In the genomic region with DNA sequence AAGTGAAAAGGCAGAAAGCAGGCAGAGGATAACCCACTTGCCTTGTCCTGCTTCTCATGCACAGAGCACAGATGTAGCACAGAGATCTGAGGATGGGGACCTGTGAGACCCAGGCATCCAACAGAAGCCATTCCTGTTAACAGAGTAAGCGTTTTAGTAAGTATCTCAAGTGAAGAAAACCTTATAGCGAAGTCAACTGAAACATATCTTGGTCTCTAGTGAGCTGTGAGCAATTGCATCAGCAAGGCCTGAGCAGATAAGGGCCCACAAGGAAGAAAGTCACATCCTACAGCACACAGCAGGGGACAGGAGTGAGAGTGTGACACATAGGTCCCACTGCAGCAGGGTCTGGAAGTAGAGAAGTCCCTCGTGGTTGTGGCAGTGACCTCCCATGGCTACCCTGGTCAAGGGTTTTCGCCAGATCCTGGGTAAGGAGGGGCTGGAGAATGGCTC, we compare ENCODE assay signal across 20 cellular contexts.
A peak's percentile ranks its signal among the peaks of the same experiment; 100 is the strongest.
DNase-seq lines count a peak whose midpoint lies in the region; ATAC-seq, FAIRE-seq and TF ChIP-seq lines count a peak whose summit lies in the region.
"Had no signal": no experiment of that assay in that cellular context is flagged by ENCODE, and none has a peak within 500 bp of the region (broad histone marks: within the 10 kb centered on the region; RNA-seq: fewer than 3 reads in every experiment).

No MANE protein-coding gene starts in this region.

- WGBS in K562 (ENCODE audit: insufficient coverage, low coverage, missing lambda C conversion rate), result 7% methylated on average over 4 of the region's 4 CpGs

- H3K9me1 ChIP-seq in K562 (ENCODE audit: control insufficient read depth, insufficient read depth, low read length), result no peaks in the 10 kb centered on the region

- TF ChIP-seq RAD21 in K562 (CRISPR knock-in tag; conservative IDR thresholded peaks at IDR 0.05 in 1 of 2, IDR thresholded peaks at IDR 0.05 in 1 of 2), result peak; percentile 34 to 54

- H3K27me3 ChIP-seq in K562 (ENCODE audit: control insufficient read depth in 2 of 2, insufficient read depth in 2 of 2, low read length in 2 of 2) (no peaks in the 10 kb centered on the region), A673 (replicated peaks; ENCODE audit: insufficient read depth, low read depth, low read length, poor library complexity) (no peaks in the 10 kb centered on the region)

- H3K27ac ChIP-seq in HEK293 (ENCODE audit: extremely low read depth, low read depth, low read length), result no peak overlapping the region
- H3K27ac ChIP-seq in K562 (ENCODE audit: extremely low read depth, low read depth, low read length), result peak overlapping the region; percentile 83
- H3K27ac ChIP-seq in A673 (ENCODE audit: low read depth, low read length, poor library complexity, severe bottlenecking), result no peak overlapping the region

- CTCF ChIA-PET in HEK293 (lab: Yijun Ruan, JAX) (interaction anchor here (0.6 to 1.1 kb wide), 3 partner anchors 8 to 35 kb away, joined by 3 read pairs; no protein-coding TSS in a partner anchor), K562 (lab: Yijun Ruan, JAX; ENCODE audit: low intra/inter-chr PET ratio) (no interaction called here), A673 (lab: Charles Lee) (no interaction called here)

- H2AFZ ChIP-seq in K562 (ENCODE audit: low read depth, low read length), result peak overlapping the region; percentile 68

- no peak for TF ChIP-seq POLR2A in K562 (conservative IDR thresholded peaks at IDR 0.05)

- DNase-seq in OCI-M1 (lab: John Stamatoyannopoulos, UW) (peak; percentile 94), K562 (ENCODE audit: extremely low read depth in 1 of 4, low spot score in 3 of 4) (peak; percentile 33 to 86 (median 54)), retina (peak; percentile 30), SW480 (ENCODE audit: low spot score) (no peak), A673 (ENCODE audit: low spot score) (no peak)
- DNase-seq: ACHN; CD4-positive, CD25-positive, alpha-beta regulatory T cell; DND-41; GDM1; Kasumi-1; NCI-H1092; NCI-H226; NCI-H526 treated with DMSO at 0.1 percent for 48 hours; NK-92 treated with Interleukin-12 subunit alpha and Interleukin-12 subunit beta, amount 100 ng/mL, for 24 hours; PC-3 had no signal

- ATAC-seq in K562 (peak; percentile 92), HG02678 (IDR thresholded peaks at IDR 0.05; ENCODE audit: unreplicated experiment) (no peak)
- ATAC-seq: PC-3 had no signal

- peak overlapping the region in 1 of 2 experiments; percentile 62; a peak in 2 of 4 replicates for H3K9ac ChIP-seq in K562 (ENCODE audit: insufficient read depth in 1 of 2, low read depth in 2 of 2, low read length in 2 of 2)

- H3K9me3 ChIP-seq in HEK293 (ENCODE audit: control insufficient read depth, insufficient read depth, low read depth, low read length) (no peaks in the 10 kb centered on the region), K562 (replicated peaks; ENCODE audit: control insufficient read depth, insufficient read depth, low read depth, low read length) (no peaks in the 10 kb centered on the region), A673 (ENCODE audit: low read depth, low read length, poor library complexity, severe bottlenecking) (no peaks in the 10 kb centered on the region)

- peak; percentile 79 for TF ChIP-seq EP300 in K562 (IDR thresholded peaks at IDR 0.05; ENCODE audit: low read length)

- H4K20me1 ChIP-seq in K562 (replicated peaks; ENCODE audit: control insufficient read depth, insufficient read depth, low read length), result no peaks in the 10 kb centered on the region

- H3K4me3 ChIP-seq in HEK293 (ENCODE audit: low read depth, low read length) (no peak overlapping the region), K562 (no peak overlapping the region), A673 (ENCODE audit: low read depth, low read length, poor library complexity, severe bottlenecking) (no peak overlapping the region)

- peak; percentile 97 for FAIRE-seq in K562 (lab: Jason Lieb, UNC)
- FAIRE-seq: D721Med, GM12892, H1 had no signal

- H3K4me1 ChIP-seq in HEK293 (ENCODE audit: control insufficient read depth, insufficient read depth, low read length), result no peaks in the 10 kb centered on the region
- H3K4me1 ChIP-seq in K562 (replicated peaks in 1 of 2; ENCODE audit: control insufficient read depth in 2 of 2, insufficient read depth in 2 of 2, low read length in 2 of 2), result peaks cover 21 to 57% of the 10 kb centered on the region in 2 experiments
- H3K4me1 ChIP-seq in A673 (ENCODE audit: insufficient read depth, low read length, poor library complexity, severe bottlenecking), result no peaks in the 10 kb centered on the region

- intact Hi-C loops in K562 (cut with micrococcal nuclease) (loop anchor here (1.0 to 5.0 kb wide), 3 partner anchors 18 to 46 kb away; no protein-coding TSS in a partner anchor), A673 (cut with micrococcal nuclease; ENCODE audit: unreplicated experiment) (no loop called here)

- no peaks in the 10 kb centered on the region for H3K36me3 ChIP-seq in HEK293 (ENCODE audit: control insufficient read depth in 2 of 2, insufficient read depth in 1 of 2, low read length in 2 of 2)
- H3K36me3 ChIP-seq in K562 (ENCODE audit: control insufficient read depth, insufficient read depth, low read length), result no peaks in the 10 kb centered on the region
- H3K36me3 ChIP-seq in A673 (ENCODE audit: insufficient read depth, low read length, poor library complexity, severe bottlenecking), result no peaks in the 10 kb centered on the region

- H3K79me2 ChIP-seq in K562 (ENCODE audit: control insufficient read depth, insufficient read depth, low read length), result no peaks in the 10 kb centered on the region

- in situ Hi-C loops in K562 (cut with MboI), result loop anchor here (10.0 kb wide), 1 partner anchor 324 kb away; no protein-coding TSS in a partner anchor

- H3K4me2 ChIP-seq in K562 (ENCODE audit: insufficient read depth, low read length), result peak overlapping the region; percentile 56

- BruUV-seq in K562 (replicated peaks; lab: Mats Ljungman, UMichigan), result no TSS peak
- no TSS peak for BruUV-seq in A673 (replicated peaks; lab: Mats Ljungman, UMichigan)

- POLR2A ChIA-PET in HEK293 (lab: Yijun Ruan, JAX), result no interaction called here
- POLR2A ChIA-PET in K562 (lab: Yijun Ruan, JAX), result interaction anchor here (1.6 kb wide), 1 partner anchor 12 kb away, joined by 5 read pairs; no protein-coding TSS in a partner anchor
- POLR2A ChIA-PET in A673 (lab: Charles Lee; ENCODE audit: low non-redundant PET), result no interaction called here

- TF ChIP-seq CTCF in HEK293 (tag by site-specific recombination; IDR thresholded peaks at IDR 0.05), result no peak
- TF ChIP-seq CTCF in K562 (IDR thresholded peaks at IDR 0.05 in 2 of 3, conservative IDR thresholded peaks at IDR 0.05 in 1 of 3; ENCODE audit: insufficient read depth in 2 of 3, low read depth in 1 of 3, low read length in 3 of 3), result peak; percentile 19 to 38 (median 29); a peak in 4 of 6 replicates
- no peak for TF ChIP-seq CTCF in A673 (conservative IDR thresholded peaks at IDR 0.05; ENCODE audit: low read depth, low read length)

TF ChIP-seq in HEK293, 187 proteins besides CTCF, POLR2A, EP300 and RAD21:
- TF ChIP-seq, protein P1, sequence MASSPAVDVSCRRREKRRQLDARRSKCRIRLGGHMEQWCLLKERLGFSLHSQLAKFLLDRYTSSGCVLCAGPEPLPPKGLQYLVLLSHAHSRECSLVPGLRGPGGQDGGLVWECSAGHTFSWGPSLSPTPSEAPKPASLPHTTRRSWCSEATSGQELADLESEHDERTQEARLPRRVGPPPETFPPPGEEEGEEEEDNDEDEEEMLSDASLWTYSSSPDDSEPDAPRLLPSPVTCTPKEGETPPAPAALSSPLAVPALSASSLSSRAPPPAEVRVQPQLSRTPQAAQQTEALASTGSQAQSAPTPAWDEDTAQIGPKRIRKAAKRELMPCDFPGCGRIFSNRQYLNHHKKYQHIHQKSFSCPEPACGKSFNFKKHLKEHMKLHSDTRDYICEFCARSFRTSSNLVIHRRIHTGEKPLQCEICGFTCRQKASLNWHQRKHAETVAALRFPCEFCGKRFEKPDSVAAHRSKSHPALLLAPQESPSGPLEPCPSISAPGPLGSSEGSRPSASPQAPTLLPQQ (tag by site-specific recombination; IDR thresholded peaks at IDR 0.05), result peak; percentile 56; the same call in 1 of the 2 replicates
- no peak for TF ChIP-seq ZNF26 (tag by site-specific recombination; IDR thresholded peaks at IDR 0.05)

TF ChIP-seq in K562, 482 proteins besides CTCF, POLR2A, EP300 and RAD21 (continues in another document):
- TF ChIP-seq NELFE (IDR thresholded peaks at IDR 0.05; ENCODE audit: insufficient read depth, insufficient read length) (no peak), SMAD4 (CRISPR knock-in tag; conservative IDR thresholded peaks at IDR 0.05) (peak; percentile 49; the same call in 1 of the 2 replicates), CXXC5 (CRISPR knock-in tag; IDR thresholded peaks at IDR 0.05) (peak; percentile 25; the same call in 1 of the 2 replicates), JUND (IDR thresholded peaks at IDR 0.05; ENCODE audit: borderline replicate concordance, low read depth, low read length) (peak; percentile 84), JUND (tag; IDR thresholded peaks at IDR 0.05; ENCODE audit: borderline replicate concordance, low read depth, low read length) (peak; percentile 79; the same call in 2 of the 3 replicates), CBFA2T2 (conservative IDR thresholded peaks at IDR 0.05) (0 out of 2 replicates have a peak, but pooled peaks have one; percentile 14), ZSCAN32 (CRISPR knock-in tag; IDR thresholded peaks at IDR 0.05) (peak; percentile 86), KDM5B (IDR thresholded peaks at IDR 0.05; ENCODE audit: insufficient replicate concordance, low read depth, low read length) (no peak), SAFB (IDR thresholded peaks at IDR 0.05; ENCODE audit: borderline replicate concordance, low read depth, low read length) (no peak), HDGF (IDR thresholded peaks at IDR 0.05) (no peak), HDAC2 (IDR thresholded peaks at IDR 0.05) (peak; percentile 52; the same call in 1 of the 2 replicates), RBFOX2 (IDR thresholded peaks at IDR 0.05; ENCODE audit: low read depth, low read length) (peak; percentile 38), SOX6 (IDR thresholded peaks at IDR 0.05) (peak; percentile 67), TCF15 (CRISPR knock-in tag; IDR thresholded peaks at IDR 0.05) (0 out of 2 replicates have a peak, but pooled peaks have one; percentile 25), FUS (optimal IDR thresholded peaks at IDR 0.05; ENCODE audit: low read depth, low read length) (no peak)
- TF ChIP-seq, protein P2, sequence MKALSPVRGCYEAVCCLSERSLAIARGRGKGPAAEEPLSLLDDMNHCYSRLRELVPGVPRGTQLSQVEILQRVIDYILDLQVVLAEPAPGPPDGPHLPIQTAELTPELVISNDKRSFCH (CRISPR knock-in tag; IDR thresholded peaks at IDR 0.05), result no peak
- TF ChIP-seq, protein P2 (tag; IDR thresholded peaks at IDR 0.05), result peak; percentile 53; the same call in 1 of the 2 replicates

Comparison
In these comparisons a context has a peak if more than half of its experiments do, and no peak if none do; other contexts are left out.
1. CTCF ChIP-seq: peak in K562 (3 of 3); none in HEK293 (single experiment) and A673 (single experiment).
2. DNase-seq: peak in OCI-M1 (single experiment), K562 (4 of 4) and retina (single experiment); none in SW480 (single experiment) and A673 (single experiment).
3. Of the 44 proteins assayed by ChIP-seq in both K562 and HEK293: peak only in K562: CTCF, PRDM10, ZBTB7A and ZNF175; only in HEK293: none; in both: none; in neither: 38; mixed calls (peak in some experiments, not most) for 2.